ENCODE assay signal across 15 cellular contexts in genomic region chr2:33209976-33210375, GRCh38.
DNase-seq lines count a peak whose midpoint lies in the region; ATAC-seq and TF ChIP-seq lines count a peak whose summit lies in the region.
"Had no signal": no experiment of that assay in that cellular context is flagged by ENCODE, and none has a peak within 500 bp of the region (broad histone marks: within the 10 kb centered on the region; RNA-seq: fewer than 3 reads in every experiment).

No MANE protein-coding gene starts in this region.

- H2BK20ac ChIP-seq in IMR-90 (ENCODE audit: low read depth, low read length) = peak overlapping the region; percentile 96

- H3K9me3 Mint-ChIP-seq in activated naive CD4-positive, alpha-beta T cell treated with anti-CD3 and anti-CD28 coated beads, Interleukin-2, amount 10 ng/mL, durations not matched to agents 7 days and 5 days = no peaks in the 10 kb centered on the region
- H3K9me3 Mint-ChIP-seq: activated naive CD4-positive, alpha-beta T cell treated with anti-CD3 and anti-CD28 coated beads, Interleukin-2, amount 50 U/mL, for 24 hours; CD4-positive, alpha-beta memory T cell; natural killer cell had no signal

- H3K4me3 Mint-ChIP-seq in activated naive CD4-positive, alpha-beta T cell treated with anti-CD3 and anti-CD28 coated beads, Interleukin-2, amount 10 ng/mL, durations not matched to agents 7 days and 5 days = no peak overlapping the region
- H3K4me3 Mint-ChIP-seq: activated naive CD4-positive, alpha-beta T cell treated with anti-CD3 and anti-CD28 coated beads, Interleukin-2, amount 50 U/mL, for 24 hours; CD4-positive, alpha-beta memory T cell; natural killer cell had no signal

- no peak for TF ChIP-seq RAD21 in IMR-90 (IDR thresholded peaks at IDR 0.05; ENCODE audit: low read length)

- H3K9ac ChIP-seq in IMR-90 (ENCODE audit: low read depth, low read length) (peak overlapping the region; percentile 32; the same call in 1 of the 2 replicates), adipocyte (ENCODE audit: low read length) (peak overlapping the region; percentile 7)

- H3K14ac ChIP-seq in IMR-90 (replicated peaks; ENCODE audit: low read depth, low read length) = peak overlapping the region; percentile 90

- H4K20me1 ChIP-seq in IMR-90 (ENCODE audit: insufficient read depth, low read length) = no peaks in the 10 kb centered on the region

- TF ChIP-seq POLR2A in IMR-90 (IDR thresholded peaks at IDR 0.05; ENCODE audit: low read depth, low read length) = no peak

- in situ Hi-C loops in IMR-90 (cut with MboI; ENCODE audit: low sequenced_read_pairs) = no loop called here

- peaks cover 28% of the 10 kb centered on the region for H3K9me1 ChIP-seq in IMR-90 (ENCODE audit: insufficient read depth, low read length)

- no peak overlapping the region for H3K4me3 ChIP-seq in IMR-90 (ENCODE audit: insufficient read depth, low read depth, low read length)
- H3K4me3 ChIP-seq in adipocyte (ENCODE audit: low read length) = no peak overlapping the region
- no peak overlapping the region for H3K4me3 ChIP-seq in fibroblast of the aortic adventitia (ENCODE audit: low read depth, low read length)
- H3K4me3 ChIP-seq in skeletal muscle cell (ENCODE audit: low read depth, low read length) = no peak overlapping the region
- H3K4me3 ChIP-seq: suprapubic skin had no signal

- peak overlapping the region; percentile 46 for H2AK5ac ChIP-seq in IMR-90 (ENCODE audit: low read depth, low read length)

- peaks cover 14% of the 10 kb centered on the region for H3K36me3 ChIP-seq in IMR-90 (ENCODE audit: control insufficient read depth, insufficient read depth, low read length)
- H3K36me3 ChIP-seq in adipocyte (ENCODE audit: control insufficient read depth, insufficient read depth, low read length, severe bottlenecking) = no peaks in the 10 kb centered on the region
- H3K36me3 ChIP-seq: suprapubic skin had no signal

- H4K91ac ChIP-seq in IMR-90 (ENCODE audit: insufficient read depth, low read depth, low read length) = peak overlapping the region; percentile 80

- BruUV-seq in IMR-90 (replicated peaks; lab: Mats Ljungman, UMichigan) = TSS peak; percentile 76

- H2BK120ac ChIP-seq in IMR-90 (ENCODE audit: low read depth, low read length) = peak overlapping the region; percentile 98

- intact Hi-C loops in IMR-90 (cut with micrococcal nuclease) = loop anchor here (1.0 to 2.0 kb wide), 2 partner anchors 43 to 76 kb away; no protein-coding TSS in a partner anchor

- no CpG with 5 or more reads among the region's 1 CpG for WGBS in IMR-90 (ENCODE audit: extremely low coverage in 2 of 2, insufficient read length in 1 of 2), 2 experiments

- peak overlapping the region; percentile 96 for H2BK5ac ChIP-seq in IMR-90 (ENCODE audit: low read depth, low read length, poor library complexity, severe bottlenecking)

- peaks cover 33 to 65% of the 10 kb centered on the region in 2 experiments for H3K79me1 ChIP-seq in IMR-90 (ENCODE audit: low read depth in 1 of 2, low read length in 2 of 2)

- no peaks in the 10 kb centered on the region for H3K36me3 Mint-ChIP-seq in activated naive CD4-positive, alpha-beta T cell treated with anti-CD3 and anti-CD28 coated beads, Interleukin-2, amount 10 ng/mL, durations not matched to agents 7 days and 5 days
- H3K36me3 Mint-ChIP-seq: activated naive CD4-positive, alpha-beta T cell treated with anti-CD3 and anti-CD28 coated beads, Interleukin-2, amount 50 U/mL, for 24 hours; CD4-positive, alpha-beta memory T cell; natural killer cell had no signal

- H3K56ac ChIP-seq in IMR-90 (ENCODE audit: extremely low read depth, insufficient read depth, low read length) = peak overlapping the region; percentile 57

- no peak overlapping the region for H3K27ac Mint-ChIP-seq in activated naive CD4-positive, alpha-beta T cell treated with anti-CD3 and anti-CD28 coated beads, Interleukin-2, amount 10 ng/mL, durations not matched to agents 7 days and 5 days
- H3K27ac Mint-ChIP-seq: activated naive CD4-positive, alpha-beta T cell treated with anti-CD3 and anti-CD28 coated beads, Interleukin-2, amount 50 U/mL, for 24 hours; CD4-positive, alpha-beta memory T cell; natural killer cell had no signal

- peak overlapping the region; percentile 93 for H3K4ac ChIP-seq in IMR-90 (ENCODE audit: low read depth, low read length)

- POLR2A ChIA-PET in IMR-90 (lab: Charles Lee; ENCODE audit: unreplicated experiment) = interaction anchor here (0.5 kb wide), 1 partner anchor 92 kb away, joined by 3 read pairs; no protein-coding TSS in a partner anchor

- H3K27ac ChIP-seq in IMR-90 (ENCODE audit: insufficient read depth, low read length) = peak overlapping the region; percentile 92
- H3K27ac ChIP-seq: suprapubic skin had no signal

- peak overlapping the region; percentile 94 for H3K18ac ChIP-seq in IMR-90 (ENCODE audit: low read depth, low read length)

- H3K4me2 ChIP-seq in IMR-90 (ENCODE audit: low read depth, low read length) = peak overlapping the region; percentile 2; the same call in 1 of the 2 replicates

- peak overlapping the region; percentile 86 for H3K23ac ChIP-seq in IMR-90 (ENCODE audit: low read depth, low read length)

- no peak for ATAC-seq in IMR-90 (ENCODE audit: low read depth)
- ATAC-seq: natural killer cell had no signal

- no peaks in the 10 kb centered on the region for H3K4me1 Mint-ChIP-seq in activated naive CD4-positive, alpha-beta T cell treated with anti-CD3 and anti-CD28 coated beads, Interleukin-2, amount 10 ng/mL, durations not matched to agents 7 days and 5 days
- H3K4me1 Mint-ChIP-seq: activated naive CD4-positive, alpha-beta T cell treated with anti-CD3 and anti-CD28 coated beads, Interleukin-2, amount 50 U/mL, for 24 hours had no signal

- H2AK9ac ChIP-seq in IMR-90 (replicated peaks; ENCODE audit: low read depth, low read length, poor library complexity) = peak overlapping the region; percentile 7

- dilution Hi-C loops in IMR-90 (cut with HindIII; ENCODE audit: low sequenced_read_pairs, unreplicated experiment) = no loop called here

- peak; percentile 55 for DNase-seq in IMR-90
- no peak for DNase-seq in adipocyte (ENCODE audit: low read depth)
- DNase-seq in fibroblast of the aortic adventitia (ENCODE audit: low read depth) = peak; percentile 73
- DNase-seq in skeletal muscle cell (ENCODE audit: low read depth) = peak; percentile 29
- no peak for DNase-seq in NCI-H1694 treated with DMSO at 0.1 percent for 48 hours (lab: John Stamatoyannopoulos, UW)
- no peak for DNase-seq in NCI-H510A (lab: John Stamatoyannopoulos, UW)
- no peak for DNase-seq in activated naive CD4-positive, alpha-beta T cell treated with anti-CD3 and anti-CD28 coated beads, Interleukin-2, amount 10 ng/mL, durations not matched to agents 7 days and 5 days
- DNase-seq in DMS53 (lab: John Stamatoyannopoulos, UW) = no peak
- DNase-seq: CD4-positive, alpha-beta memory T cell; KBM-7; natural killer cell; NCI-H187; NCI-H774 had no signal

- no peak for TF ChIP-seq CTCF in IMR-90 (conservative IDR thresholded peaks at IDR 0.05; ENCODE audit: low read depth, low read length)
- TF ChIP-seq CTCF in fibroblast of the aortic adventitia (IDR thresholded peaks at IDR 0.05; ENCODE audit: insufficient read depth, low read length) = no peak

- peaks cover 3% of the 10 kb centered on the region for H3K27me3 Mint-ChIP-seq in activated naive CD4-positive, alpha-beta T cell treated with anti-CD3 and anti-CD28 coated beads, Interleukin-2, amount 10 ng/mL, durations not matched to agents 7 days and 5 days

- H3K27me3 ChIP-seq in IMR-90 (ENCODE audit: control insufficient read depth, insufficient read depth, low read length) (no peaks in the 10 kb centered on the region), adipocyte (replicated peaks; ENCODE audit: control insufficient read depth, insufficient read depth, low read length) (no peaks in the 10 kb centered on the region)
- H3K27me3 ChIP-seq: suprapubic skin had no signal

- CTCF ChIA-PET in IMR-90 (lab: Yijun Ruan, JAX) = no interaction called here
- CTCF ChIA-PET in activated naive CD4-positive, alpha-beta T cell treated with anti-CD3 and anti-CD28 coated beads, Interleukin-2, amount 10 ng/mL, durations not matched to agents 7 days and 5 days (lab: Charles Lee) = interaction anchor here (0.6 kb wide), 1 partner anchor 1545 kb away, joined by 3 read pairs; no protein-coding TSS in a partner anchor

- H3K9me3 ChIP-seq in IMR-90 (ENCODE audit: control insufficient read depth, insufficient read depth, low read length) = no peaks in the 10 kb centered on the region
- no peaks in the 10 kb centered on the region for H3K9me3 ChIP-seq in adipocyte (ENCODE audit: control insufficient read depth, low read length)
- H3K9me3 ChIP-seq: suprapubic skin had no signal

- peak overlapping the region; percentile 85 for H2BK15ac ChIP-seq in IMR-90 (ENCODE audit: low read depth, low read length)

- no peak overlapping the region for H2AFZ ChIP-seq in IMR-90 (replicated peaks; ENCODE audit: low read length, poor library complexity)

- H4K8ac ChIP-seq in IMR-90 (ENCODE audit: low read depth in 2 of 2, low read length in 2 of 2) = peak overlapping the region; percentile 65 to 90

- H3K4me1 ChIP-seq in IMR-90 (ENCODE audit: control insufficient read depth, insufficient read depth, low read length) (peaks cover 34% of the 10 kb centered on the region), adipocyte (ENCODE audit: control insufficient read depth, insufficient read depth, low read length) (peaks cover 40% of the 10 kb centered on the region)

- H4K5ac ChIP-seq in IMR-90 (ENCODE audit: low read depth, low read length) = peak overlapping the region; percentile 61

TF ChIP-seq in IMR-90, 13 proteins besides CTCF, POLR2A, EP300 and RAD21:
- no peak for TF ChIP-seq NFE2L2 (IDR thresholded peaks at IDR 0.05; ENCODE audit: low read depth, low read length)

Comparison
In these comparisons a context has a peak if more than half of its experiments do, and no peak if none do; other contexts are left out.
1. DNase-seq: peak in IMR-90 (single experiment), fibroblast of the aortic adventitia (single experiment) and skeletal muscle cell (single experiment); none in adipocyte (single experiment), NCI-H1694 treated with DMSO at 0.1 percent for 48 hours (single experiment), NCI-H510A (single experiment), activated naive CD4-positive, alpha-beta T cell treated with anti-CD3 and anti-CD28 coated beads, Interleukin-2, amount 10 ng/mL, durations not matched to agents 7 days and 5 days (single experiment) and DMS53 (single experiment).